Comparison of ENCODE assay signal across 2 cellular contexts in the genomic region with DNA sequence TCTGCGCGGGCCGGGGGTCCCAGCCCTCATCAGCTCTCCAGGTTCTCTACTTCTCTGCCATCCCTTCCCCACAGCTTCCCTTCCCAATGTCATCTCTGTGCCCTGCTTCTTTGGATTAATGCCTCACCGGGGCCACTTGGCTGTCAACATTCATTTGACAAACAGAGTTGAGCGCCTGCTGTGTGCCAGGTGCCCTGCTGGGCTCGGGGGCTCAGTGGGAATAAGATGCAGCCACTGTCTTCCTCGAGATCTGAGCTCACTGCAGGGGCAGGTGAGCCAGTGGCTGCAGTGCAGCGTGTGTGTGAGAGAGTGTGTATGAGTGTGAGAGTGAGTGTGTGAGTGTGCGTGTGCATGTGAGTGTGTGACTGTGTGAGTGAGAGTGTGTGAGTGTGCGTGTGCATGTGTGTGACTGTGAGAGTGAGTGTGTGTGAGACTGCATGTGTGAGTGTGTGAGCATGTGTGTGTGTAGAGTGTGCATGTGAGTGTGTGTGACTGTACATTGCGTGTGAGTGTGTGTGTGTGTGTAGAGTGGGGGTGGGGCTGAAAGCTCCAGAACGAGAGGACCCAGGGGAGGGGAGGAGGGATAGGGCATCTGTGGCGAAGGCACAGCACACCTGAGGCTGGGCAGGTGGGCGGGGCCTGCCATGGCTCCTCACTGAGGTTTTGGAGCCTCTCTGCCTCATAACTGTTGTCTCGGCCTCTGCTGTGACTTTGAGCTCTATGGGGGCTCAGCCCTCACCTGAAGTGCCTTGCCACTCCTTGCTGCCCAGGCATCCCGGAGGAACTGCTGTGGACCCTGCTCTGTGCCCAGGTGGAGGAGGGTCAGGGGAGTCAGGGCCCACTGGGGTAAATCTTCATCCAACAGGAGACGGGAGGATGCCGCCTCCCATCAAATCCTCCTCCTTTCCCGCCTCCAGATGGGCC.
TF ChIP-seq lines count a peak whose summit lies in the region.

No MANE protein-coding gene starts in this region.

TF ChIP-seq in HEK293, 187 proteins besides CTCF, POLR2A, EP300 and RAD21 (continued from another document):
- TF ChIP-seq ZIC2 (tag by site-specific recombination; IDR thresholded peaks at IDR 0.05), result peak; percentile 60

TF ChIP-seq in GM12878, 131 proteins besides CTCF, POLR2A, EP300 and RAD21:
- TF ChIP-seq MYC (IDR thresholded peaks at IDR 0.05; ENCODE audit: insufficient read depth, insufficient read length, insufficient replicate concordance, low read length, severe bottlenecking) (no peak), CBX5 (IDR thresholded peaks at IDR 0.05; ENCODE audit: low read depth) (no peak), FOXM1 (IDR thresholded peaks at IDR 0.05; ENCODE audit: low read depth, low read length) (no peak), RFX5 (IDR thresholded peaks at IDR 0.05; ENCODE audit: low read depth, low read length) (no peak), ELK1 (IDR thresholded peaks at IDR 0.05; ENCODE audit: low read depth, low read length) (no peak), TCF7 (IDR thresholded peaks at IDR 0.05; ENCODE audit: borderline replicate concordance) (no peak), SRF (IDR thresholded peaks at IDR 0.05; ENCODE audit: low read depth in 2 of 2, low read length in 2 of 2) (no peak), SREBF1 (IDR thresholded peaks at IDR 0.05; ENCODE audit: low read length) (no peak), MAX (IDR thresholded peaks at IDR 0.05; ENCODE audit: low read depth, low read length) (no peak), ZNF384 (IDR thresholded peaks at IDR 0.05; ENCODE audit: borderline replicate concordance, low read depth, low read length) (no peak), BMI1 (IDR thresholded peaks at IDR 0.05; ENCODE audit: borderline replicate concordance) (no peak), BCL3 (IDR thresholded peaks at IDR 0.05; ENCODE audit: borderline replicate concordance, insufficient read depth, low read depth, low read length, poor library complexity, severe bottlenecking) (peak; percentile 27), PBX3 (IDR thresholded peaks at IDR 0.05; ENCODE audit: insufficient replicate concordance, low read depth, low read length) (peak; percentile 20), ZNF592 (IDR thresholded peaks at IDR 0.05) (no peak)
- TF ChIP-seq, protein P1, sequence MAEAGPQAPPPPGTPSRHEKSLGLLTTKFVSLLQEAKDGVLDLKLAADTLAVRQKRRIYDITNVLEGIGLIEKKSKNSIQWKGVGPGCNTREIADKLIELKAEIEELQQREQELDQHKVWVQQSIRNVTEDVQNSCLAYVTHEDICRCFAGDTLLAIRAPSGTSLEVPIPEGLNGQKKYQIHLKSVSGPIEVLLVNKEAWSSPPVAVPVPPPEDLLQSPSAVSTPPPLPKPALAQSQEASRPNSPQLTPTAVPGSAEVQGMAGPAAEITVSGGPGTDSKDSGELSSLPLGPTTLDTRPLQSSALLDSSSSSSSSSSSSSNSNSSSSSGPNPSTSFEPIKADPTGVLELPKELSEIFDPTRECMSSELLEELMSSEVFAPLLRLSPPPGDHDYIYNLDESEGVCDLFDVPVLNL (IDR thresholded peaks at IDR 0.05; ENCODE audit: low read depth, low read length), result no peak
- TF ChIP-seq, protein P2, sequence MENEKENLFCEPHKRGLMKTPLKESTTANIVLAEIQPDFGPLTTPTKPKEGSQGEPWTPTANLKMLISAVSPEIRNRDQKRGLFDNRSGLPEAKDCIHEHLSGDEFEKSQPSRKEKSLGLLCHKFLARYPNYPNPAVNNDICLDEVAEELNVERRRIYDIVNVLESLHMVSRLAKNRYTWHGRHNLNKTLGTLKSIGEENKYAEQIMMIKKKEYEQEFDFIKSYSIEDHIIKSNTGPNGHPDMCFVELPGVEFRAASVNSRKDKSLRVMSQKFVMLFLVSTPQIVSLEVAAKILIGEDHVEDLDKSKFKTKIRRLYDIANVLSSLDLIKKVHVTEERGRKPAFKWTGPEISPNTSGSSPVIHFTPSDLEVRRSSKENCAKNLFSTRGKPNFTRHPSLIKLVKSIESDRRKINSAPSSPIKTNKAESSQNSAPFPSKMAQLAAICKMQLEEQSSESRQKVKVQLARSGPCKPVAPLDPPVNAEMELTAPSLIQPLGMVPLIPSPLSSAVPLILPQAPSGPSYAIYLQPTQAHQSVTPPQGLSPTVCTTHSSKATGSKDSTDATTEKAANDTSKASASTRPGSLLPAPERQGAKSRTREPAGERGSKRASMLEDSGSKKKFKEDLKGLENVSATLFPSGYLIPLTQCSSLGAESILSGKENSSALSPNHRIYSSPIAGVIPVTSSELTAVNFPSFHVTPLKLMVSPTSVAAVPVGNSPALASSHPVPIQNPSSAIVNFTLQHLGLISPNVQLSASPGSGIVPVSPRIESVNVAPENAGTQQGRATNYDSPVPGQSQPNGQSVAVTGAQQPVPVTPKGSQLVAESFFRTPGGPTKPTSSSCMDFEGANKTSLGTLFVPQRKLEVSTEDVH (IDR thresholded peaks at IDR 0.05; ENCODE audit: low read depth, partially characterized antibody), result no peak
